Comparison of ENCODE assay signal across 9 cellular contexts in the genomic region with DNA sequence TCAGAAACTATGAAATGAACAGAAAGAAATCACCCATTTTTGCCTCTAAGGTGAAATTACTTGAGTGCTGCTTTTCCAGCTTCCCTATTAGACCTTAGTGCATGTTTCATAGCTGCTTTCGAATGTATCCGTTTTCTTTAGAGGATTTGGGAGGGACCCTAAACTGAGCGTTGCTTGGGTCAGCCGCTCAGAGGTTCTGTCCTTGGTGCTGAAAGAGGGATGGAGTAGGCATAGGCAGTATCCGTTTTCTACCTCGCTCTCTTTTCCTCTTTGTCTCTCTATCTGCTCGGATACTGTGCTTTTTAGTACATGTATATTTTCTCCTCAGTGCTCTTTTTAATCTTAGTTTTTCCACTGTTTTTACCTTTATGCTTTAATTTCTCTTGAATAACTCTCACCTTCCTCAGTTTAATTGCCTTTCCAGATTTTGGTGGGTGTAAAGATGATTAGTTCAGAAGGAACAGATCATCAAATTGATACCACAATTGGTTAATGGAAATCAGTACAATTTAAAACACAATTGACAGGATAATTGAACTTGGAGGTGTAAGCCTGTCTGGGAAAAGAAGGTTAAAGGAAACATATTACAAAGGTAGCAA. TPM values are rescaled to one million over a fixed set of nuclear protein-coding genes. Genes with fewer than 3 reads are reported as not detected.
A peak's percentile ranks its signal among the peaks of the same experiment; 100 is the strongest.
DNase-seq lines count a peak whose midpoint lies in the region; ATAC-seq, FAIRE-seq and TF ChIP-seq lines count a peak whose summit lies in the region.
"Had no signal": no experiment of that assay in that cellular context is flagged by ENCODE, and none has a peak within 500 bp of the region (broad histone marks: within the 10 kb centered on the region; RNA-seq: fewer than 3 reads in every experiment).

A gene (minus strand): TSS at position 283 of the 599 bp plus-strand sequence. CDS start 7,060 bp downstream, outside the sequence.

- H3K4me3 ChIP-seq in GM23248 (no peak within 1 kb of the TSS), bronchial epithelial cell (ENCODE audit: low read depth, low read length) (no peak within 1 kb of the TSS), mesendoderm (ENCODE audit: low read length) (no peak within 1 kb of the TSS)

- H3F3A ChIP-seq in GM23248 (ENCODE audit: insufficient read depth) = no peaks in the 10 kb centered on the region

- no peak within 1 kb of the TSS for H2BK5ac ChIP-seq in mesendoderm (ENCODE audit: low read length)

- H3K9ac ChIP-seq in GM23248 (no peak within 1 kb of the TSS), mesendoderm (ENCODE audit: low read length) (no peak within 1 kb of the TSS)

- H4K5ac ChIP-seq in mesendoderm (ENCODE audit: low read length) = no peak within 1 kb of the TSS

- no peaks in the 10 kb centered on the region for H4K20me1 ChIP-seq in GM23248 (ENCODE audit: insufficient read depth)

- no peaks in the 10 kb centered on the region for H3K9me2 ChIP-seq in GM23248 (ENCODE audit: insufficient read depth)

- ATAC-seq in GM18873 (IDR thresholded peaks at IDR 0.05; ENCODE audit: low FRiP score, unreplicated experiment) (no peak), HG02970 (IDR thresholded peaks at IDR 0.05; ENCODE audit: low FRiP score, unreplicated experiment) (no peak), GM18907 (IDR thresholded peaks at IDR 0.05; ENCODE audit: unreplicated experiment) (no peak)

- H3K4me2 ChIP-seq in GM23248 (ENCODE audit: unreplicated experiment) (no peak within 1 kb of the TSS), mesendoderm (ENCODE audit: low read length) (no peak within 1 kb of the TSS)

- H2AFZ ChIP-seq in GM23248 = no peak within 1 kb of the TSS

- H4K8ac ChIP-seq in mesendoderm (ENCODE audit: low read depth, low read length) = no peak within 1 kb of the TSS

- no peak within 1 kb of the TSS for H3K27ac ChIP-seq in GM23248
- H3K27ac ChIP-seq in mesendoderm (ENCODE audit: low read depth, low read length) = no peak within 1 kb of the TSS
- H3K27ac ChIP-seq: HL-60 had no signal

- H3K79me1 ChIP-seq in mesendoderm (ENCODE audit: low read length) = no peaks in the 10 kb centered on the region

- H3K56ac ChIP-seq in mesendoderm (ENCODE audit: low read length) = no peak within 1 kb of the TSS

- DNase-seq in GM23248 = peak; percentile 60
- peak; percentile 20 for DNase-seq in NCI-H460 (ENCODE audit: extremely low read depth, low read depth)
- DNase-seq in bronchial epithelial cell (ENCODE audit: low read depth) = peak; percentile 18
- peak; percentile 80 for DNase-seq in mesendoderm
- no peak for DNase-seq in cerebellar cortex (ENCODE audit: low spot score)

- no peaks in the 10 kb centered on the region for H3K79me2 ChIP-seq in GM23248 (ENCODE audit: insufficient read depth)
- no peaks in the 10 kb centered on the region for H3K79me2 ChIP-seq in mesendoderm (ENCODE audit: control insufficient read depth, insufficient read depth, low read length)

- no peak within 1 kb of the TSS for H3K23ac ChIP-seq in mesendoderm (ENCODE audit: low read length)

- H3K27me3 ChIP-seq in GM23248 (replicated peaks; ENCODE audit: insufficient read depth) = peaks cover 4% of the 10 kb centered on the region
- no peaks in the 10 kb centered on the region for H3K27me3 ChIP-seq in bronchial epithelial cell (ENCODE audit: control insufficient read depth, insufficient read depth, low read length)
- H3K27me3 ChIP-seq in mesendoderm (ENCODE audit: insufficient read depth, low read length, poor library complexity) = no peaks in the 10 kb centered on the region

- no peak within 1 kb of the TSS for H3K18ac ChIP-seq in mesendoderm (ENCODE audit: low read length)

- H3K36me3 ChIP-seq in GM23248 (ENCODE audit: low read depth) (no peaks in the 10 kb centered on the region), bronchial epithelial cell (ENCODE audit: control insufficient read depth, insufficient read depth, low read length) (no peaks in the 10 kb centered on the region), mesendoderm (ENCODE audit: control insufficient read depth, insufficient read depth, low read length) (no peaks in the 10 kb centered on the region)

- no peak for FAIRE-seq in bronchial epithelial cell (lab: Jason Lieb, UNC)

- H2BK120ac ChIP-seq in mesendoderm (ENCODE audit: low read depth, low read length) = no peak within 1 kb of the TSS

- in situ Hi-C loops in GM23248 (cut with MboI) = no loop called here

- no peaks in the 10 kb centered on the region for H3K9me3 ChIP-seq in GM23248 (ENCODE audit: low read depth)

- H3K4ac ChIP-seq in mesendoderm (ENCODE audit: low read depth, low read length) = no peak within 1 kb of the TSS

- H3K4me1 ChIP-seq in GM23248 (ENCODE audit: insufficient read depth) = no peaks in the 10 kb centered on the region
- no peaks in the 10 kb centered on the region for H3K4me1 ChIP-seq in mesendoderm (ENCODE audit: control insufficient read depth, low read depth, low read length)

- WGBS in GM23248 (ENCODE audit: low coverage in 1 of 2, low lambda C conversion rate in 2 of 2, missing lambda C conversion rate in 2 of 2), 2 experiments = 3 to 7% methylated on average over 7 of the region's 7 CpGs
- WGBS in mesendoderm (ENCODE audit: extremely low coverage, insufficient coverage, low lambda C conversion rate) = no CpG with 5 or more reads among the region's 7 CpGs

- H2BK15ac ChIP-seq in mesendoderm (replicated peaks; ENCODE audit: low read depth) = no peak within 1 kb of the TSS

- TF ChIP-seq CTCF in bronchial epithelial cell (IDR thresholded peaks at IDR 0.05; ENCODE audit: insufficient read depth, low read length, severe bottlenecking) = no peak

- H2AK5ac ChIP-seq in mesendoderm (ENCODE audit: low read length) = no peak within 1 kb of the TSS

RNA-seq across cellular contexts. Expression of the gene that starts here (rescaled TPM):
- total RNA-seq in GM23248 (2014; rRNA removed; shearing (Covaris generic)) = not detected in 2 replicates
- polyA plus RNA-seq in GM23248 (2016; fragmentation: Nextera tagmentation; extraction: Ambion mirVana) = not detected in 2 replicates
- not detected in 2 replicates for total RNA-seq in NCI-H460 (2014; rRNA removed; shearing (Covaris generic))
- not detected in 2 replicates for polyA plus RNA-seq in NCI-H460 (2014; cell fraction: nucleus; rRNA removed)
- total RNA-seq in bronchial epithelial cell = not detected in 2 replicates
- polyA plus RNA-seq in mesendoderm (2013, experiment 1 of 2) = 0.01 TPM
- not detected for polyA plus RNA-seq in mesendoderm (2013, experiment 2 of 2)

Comparison
In these comparisons a context has a peak if more than half of its experiments do, and no peak if none do; other contexts are left out.
1. Peak in DNase-seq in GM23248; RNA of the gene not detected or under 1 TPM.
2. Peak in DNase-seq in NCI-H460; RNA of the gene not detected or under 1 TPM.
3. Peak in DNase-seq in bronchial epithelial cell; RNA of the gene not detected or under 1 TPM.